ENCODE assay signal across 9 cellular contexts in genomic region chr3:152021951-152022461, GRCh38.
DNase-seq lines count a peak whose midpoint lies in the region; ATAC-seq and TF ChIP-seq lines count a peak whose summit lies in the region.
"Had no signal": no experiment of that assay in that cellular context is flagged by ENCODE, and none has a peak within 500 bp of the region (broad histone marks: within the 10 kb centered on the region; RNA-seq: fewer than 3 reads in every experiment).

No MANE protein-coding gene starts in this region.

- WGBS in lung, 2 donors, result 75 to 83% methylated on average over 4 of the region's 4 CpGs
- WGBS in tibial nerve, 2 donors, result 83 to 96% methylated on average over 4 of the region's 4 CpGs

- no peaks in the 10 kb centered on the region for H3K9me3 Mint-ChIP-seq in activated T-helper 17 cell treated with anti-CD3 and anti-CD28 coated beads, Interleukin-2, amount 50 U/mL, for 72 hours

- in situ Hi-C loops in ACHN (cut with HindIII; ENCODE audit: low pct_ligation_motif_present, low pct_unique_long_range_greater_than_20kb, low sequenced_read_pairs), result no loop called here

- no peak overlapping the region for H3K4me3 ChIP-seq in lung
- no peak overlapping the region for H3K4me3 ChIP-seq in tibial nerve
- no peak overlapping the region for H3K4me3 ChIP-seq in WERI-Rb-1 (ENCODE audit: low read depth, low read length)

- no peak for TF ChIP-seq EP300 in tibial nerve (IDR thresholded peaks at IDR 0.05)

- H3K4me1 ChIP-seq in lung (ENCODE audit: control insufficient read depth in 2 of 2, insufficient read depth in 2 of 2, low read length in 2 of 2), result no peaks in the 10 kb centered on the region
- H3K4me1 ChIP-seq in tibial nerve, result peaks cover 0 to 8% (median 2%) of the 10 kb centered on the region in 4 donors

- H3K36me3 ChIP-seq in lung (ENCODE audit: control insufficient read depth in 2 of 2, insufficient read depth in 2 of 2, low read length in 2 of 2), result no peaks in the 10 kb centered on the region
- no peaks in the 10 kb centered on the region for H3K36me3 ChIP-seq in tibial nerve
- no peaks in the 10 kb centered on the region for H3K36me3 ChIP-seq in WERI-Rb-1

- no peak overlapping the region for H3K27ac Mint-ChIP-seq in activated T-helper 17 cell treated with anti-CD3 and anti-CD28 coated beads, Interleukin-2, amount 50 U/mL, for 72 hours

- peaks cover 5% of the 10 kb centered on the region for H3K27me3 Mint-ChIP-seq in activated T-helper 17 cell treated with anti-CD3 and anti-CD28 coated beads, Interleukin-2, amount 50 U/mL, for 72 hours

- H3K4me3 Mint-ChIP-seq in activated T-helper 17 cell treated with anti-CD3 and anti-CD28 coated beads, Interleukin-2, amount 50 U/mL, for 72 hours, result no peak overlapping the region

- peaks cover 6% of the 10 kb centered on the region for H3K4me1 Mint-ChIP-seq in activated T-helper 17 cell treated with anti-CD3 and anti-CD28 coated beads, Interleukin-2, amount 50 U/mL, for 72 hours

- peak; percentile 46 for ATAC-seq in HG03045 (IDR thresholded peaks at IDR 0.05; ENCODE audit: unreplicated experiment)
- ATAC-seq in activated T-helper 17 cell treated with anti-CD3 and anti-CD28 coated beads, Interleukin-2, amount 50 U/mL, for 72 hours (replicated peaks), result peak; percentile 94
- peak; percentile 50 for ATAC-seq in lung (ENCODE audit: insufficient read depth, low FRiP score)

- peak; percentile 2 for DNase-seq in AG08396 (ENCODE audit: low spot score)
- peak; percentile 32 for DNase-seq in lung (ENCODE audit: low spot score)
- DNase-seq in ACHN, result no peak
- DNase-seq in tibial nerve (ENCODE audit: low spot score in 2 of 2), result no peak
- DNase-seq in NCI-H1048 (lab: John Stamatoyannopoulos, UW), result no peak
- DNase-seq in WERI-Rb-1, result no peak
- DNase-seq: DND-41 had no signal

- no peaks in the 10 kb centered on the region for H3K27me3 ChIP-seq in lung (ENCODE audit: control insufficient read depth, insufficient read depth)
- no peaks in the 10 kb centered on the region for H3K27me3 ChIP-seq in tibial nerve
- H3K27me3 ChIP-seq in WERI-Rb-1 (ENCODE audit: insufficient read depth, low read depth, severe bottlenecking), result peaks cover 29% of the 10 kb centered on the region

- TF ChIP-seq CTCF in lung (IDR thresholded peaks at IDR 0.05; ENCODE audit: control extremely low read depth, extremely low read depth) (no peak), tibial nerve (IDR thresholded peaks at IDR 0.05) (no peak), WERI-Rb-1 (IDR thresholded peaks at IDR 0.05; ENCODE audit: low read depth, low read length) (no peak)

- H3K27ac ChIP-seq in lung (ENCODE audit: low read depth in 1 of 2, low read length in 1 of 2), result no peak overlapping the region
- no peak overlapping the region for H3K27ac ChIP-seq in tibial nerve
- H3K27ac ChIP-seq in WERI-Rb-1, result no peak overlapping the region

- H3K9me3 ChIP-seq in lung (ENCODE audit: control insufficient read depth in 2 of 2, insufficient read depth in 1 of 2, low read length in 1 of 2), result no peaks in the 10 kb centered on the region
- H3K9me3 ChIP-seq in tibial nerve, result no peaks in the 10 kb centered on the region
- no peaks in the 10 kb centered on the region for H3K9me3 ChIP-seq in WERI-Rb-1 (ENCODE audit: severe bottlenecking)

- no peak for TF ChIP-seq POLR2A in tibial nerve (IDR thresholded peaks at IDR 0.05)

- no peaks in the 10 kb centered on the region for H3K36me3 Mint-ChIP-seq in activated T-helper 17 cell treated with anti-CD3 and anti-CD28 coated beads, Interleukin-2, amount 50 U/mL, for 72 hours (ENCODE audit: low read depth)

Comparison
In these comparisons a context has a peak if more than half of its experiments do, and no peak if none do; other contexts are left out.
1. DNase-seq: peak in AG08396 (single experiment) and lung (single experiment); none in ACHN (single experiment), tibial nerve (0 of 2), NCI-H1048 (single experiment) and WERI-Rb-1 (single experiment).
2. Peak in every context shown above with its lines, with median percentiles within 50 percentile points of each other: ATAC-seq.